8 cellular contexts compared by ENCODE assay signal in genomic region chr2:27408601-27409320, GRCh38.
DNase-seq lines count a peak whose midpoint lies in the region; ATAC-seq and TF ChIP-seq lines count a peak whose summit lies in the region.

No MANE protein-coding gene starts in this region.

- peak overlapping the region; percentile 86 for H3K4me3 Mint-ChIP-seq in stimulated activated memory B cell treated with anti-CD40 and anti-IgM and Interleukin-4, amounts not matched to agents 10 μg/mL and 1 μg/mL and 100 μg/mL, for 72 hours

- H3K36me3 ChIP-seq in brain microvascular endothelial cell (replicated peaks), result peaks cover 5% of the 10 kb centered on the region

- peaks cover 10% of the 10 kb centered on the region for H3K27me3 Mint-ChIP-seq in stimulated activated memory B cell treated with anti-CD40 and anti-IgM and Interleukin-4, amounts not matched to agents 10 μg/mL and 1 μg/mL and 100 μg/mL, for 72 hours

- DNase-seq in NB4 (ENCODE audit: low read depth) (peak; percentile 69), brain microvascular endothelial cell (no peak), KG1 (lab: John Stamatoyannopoulos, UW) (no peak)

- TF ChIP-seq CTCF in 22Rv1 (IDR thresholded peaks at IDR 0.05) (no peak), NB4 (IDR thresholded peaks at IDR 0.05; ENCODE audit: low read depth, low read length) (no peak), brain microvascular endothelial cell (IDR thresholded peaks at IDR 0.05; ENCODE audit: low read depth, low read length, missing control alignments) (no peak)

- H3K27me3 ChIP-seq in brain microvascular endothelial cell (replicated peaks), result no peaks in the 10 kb centered on the region
- H3K27me3 ChIP-seq in layer of hippocampus (ENCODE audit: control insufficient read depth, insufficient read depth, low read length), result no peaks in the 10 kb centered on the region

- peak overlapping the region; percentile 75 for H3K27ac Mint-ChIP-seq in stimulated activated memory B cell treated with anti-CD40 and anti-IgM and Interleukin-4, amounts not matched to agents 10 μg/mL and 1 μg/mL and 100 μg/mL, for 72 hours

- H3K27ac ChIP-seq in 22Rv1 (peak overlapping the region; percentile 89), brain microvascular endothelial cell (peak overlapping the region; percentile 21), layer of hippocampus (ENCODE audit: low read depth, low read length) (peak overlapping the region; percentile 80)

- peak; percentile 31 for ATAC-seq in HG02571 (IDR thresholded peaks at IDR 0.05; ENCODE audit: unreplicated experiment)
- ATAC-seq in stimulated activated memory B cell treated with anti-CD40 and anti-IgM and Interleukin-4, amounts not matched to agents 10 μg/mL and 1 μg/mL and 100 μg/mL, for 72 hours, result peak; percentile 54

- H3K4me3 ChIP-seq in GM08714 (ENCODE audit: low read length) (peak overlapping the region; percentile 90), NB4 (ENCODE audit: low read depth, low read length) (peak overlapping the region; percentile 93), brain microvascular endothelial cell (ENCODE audit: low read depth, low read length) (peak overlapping the region; percentile 87)

- H3K9me3 Mint-ChIP-seq in stimulated activated memory B cell treated with anti-CD40 and anti-IgM and Interleukin-4, amounts not matched to agents 10 μg/mL and 1 μg/mL and 100 μg/mL, for 72 hours, result peaks cover 3% of the 10 kb centered on the region

- H3K36me3 Mint-ChIP-seq in stimulated activated memory B cell treated with anti-CD40 and anti-IgM and Interleukin-4, amounts not matched to agents 10 μg/mL and 1 μg/mL and 100 μg/mL, for 72 hours, result peaks cover 6% of the 10 kb centered on the region

- peaks cover 33% of the 10 kb centered on the region for H3K4me1 Mint-ChIP-seq in stimulated activated memory B cell treated with anti-CD40 and anti-IgM and Interleukin-4, amounts not matched to agents 10 μg/mL and 1 μg/mL and 100 μg/mL, for 72 hours

- no peak for TF ChIP-seq POLR2A in NB4 (IDR thresholded peaks at IDR 0.05; ENCODE audit: extremely low read depth, insufficient read length)

- in situ Hi-C loops in brain microvascular endothelial cell (cut with HindIII; ENCODE audit: low pct_ligation_motif_present, low sequenced_read_pairs), result no loop called here

Comparison
In these comparisons a context has a peak if more than half of its experiments do, and no peak if none do; other contexts are left out.
1. H3K27ac ChIP-seq: peak in every context shown above with its lines; median percentile 89 in 22Rv1; 80 in layer of hippocampus; 21 in brain microvascular endothelial cell.